2 cellular contexts compared by ENCODE assay signal in the genomic region with DNA sequence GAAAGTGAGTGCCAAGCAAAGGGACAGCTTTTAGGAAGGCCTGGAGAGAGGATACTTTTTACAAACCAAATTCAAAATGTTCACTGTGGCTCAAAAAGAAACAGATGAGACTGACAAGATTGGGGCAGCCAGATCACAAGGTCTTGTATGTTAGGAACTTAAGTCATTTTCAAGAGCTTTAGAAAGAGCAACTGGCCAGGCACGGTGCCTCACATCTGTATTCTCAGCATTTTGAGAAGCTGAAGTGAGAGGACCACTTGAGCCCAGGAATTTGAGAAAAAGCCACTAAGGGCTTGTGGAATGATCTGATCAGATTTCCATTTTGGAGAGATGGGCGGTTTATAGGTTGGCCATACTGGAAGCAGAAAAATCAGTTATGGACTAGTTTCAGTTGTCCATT.
TF ChIP-seq lines count a peak whose summit lies in the region.

No MANE protein-coding gene starts in this region.

TF ChIP-seq in HEK293, 187 proteins besides CTCF, POLR2A, EP300 and RAD21:
- no peak for TF ChIP-seq ZNF362 (tag by site-specific recombination; IDR thresholded peaks at IDR 0.05)
- TF ChIP-seq GLIS1 (tag by site-specific recombination; IDR thresholded peaks at IDR 0.05) = no peak
- TF ChIP-seq, protein P1, sequence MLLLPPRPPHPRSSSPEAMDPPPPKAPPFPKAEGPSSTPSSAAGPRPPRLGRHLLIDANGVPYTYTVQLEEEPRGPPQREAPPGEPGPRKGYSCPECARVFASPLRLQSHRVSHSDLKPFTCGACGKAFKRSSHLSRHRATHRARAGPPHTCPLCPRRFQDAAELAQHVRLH (tag by site-specific recombination; IDR thresholded peaks at IDR 0.05) = no peak
- TF ChIP-seq ZNF521 (tag by site-specific recombination; IDR thresholded peaks at IDR 0.05) = no peak
- no peak for TF ChIP-seq OSR2 (tag by site-specific recombination; IDR thresholded peaks at IDR 0.05)
- TF ChIP-seq, protein P2, sequence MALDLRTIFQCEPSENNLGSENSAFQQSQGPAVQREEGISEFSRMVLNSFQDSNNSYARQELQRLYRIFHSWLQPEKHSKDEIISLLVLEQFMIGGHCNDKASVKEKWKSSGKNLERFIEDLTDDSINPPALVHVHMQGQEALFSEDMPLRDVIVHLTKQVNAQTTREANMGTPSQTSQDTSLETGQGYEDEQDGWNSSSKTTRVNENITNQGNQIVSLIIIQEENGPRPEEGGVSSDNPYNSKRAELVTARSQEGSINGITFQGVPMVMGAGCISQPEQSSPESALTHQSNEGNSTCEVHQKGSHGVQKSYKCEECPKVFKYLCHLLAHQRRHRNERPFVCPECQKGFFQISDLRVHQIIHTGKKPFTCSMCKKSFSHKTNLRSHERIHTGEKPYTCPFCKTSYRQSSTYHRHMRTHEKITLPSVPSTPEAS (tag by site-specific recombination; IDR thresholded peaks at IDR 0.05) = no peak
- no peak for TF ChIP-seq ZNF266 (tag by site-specific recombination; IDR thresholded peaks at IDR 0.05; ENCODE audit: low read depth)
- TF ChIP-seq ZNF223 (tag by site-specific recombination; IDR thresholded peaks at IDR 0.05) = no peak
- no peak for TF ChIP-seq ZBTB8A (tag by site-specific recombination; IDR thresholded peaks at IDR 0.05)
- no peak for TF ChIP-seq ZNF350 (tag by site-specific recombination; IDR thresholded peaks at IDR 0.05)
- TF ChIP-seq, protein P3, sequence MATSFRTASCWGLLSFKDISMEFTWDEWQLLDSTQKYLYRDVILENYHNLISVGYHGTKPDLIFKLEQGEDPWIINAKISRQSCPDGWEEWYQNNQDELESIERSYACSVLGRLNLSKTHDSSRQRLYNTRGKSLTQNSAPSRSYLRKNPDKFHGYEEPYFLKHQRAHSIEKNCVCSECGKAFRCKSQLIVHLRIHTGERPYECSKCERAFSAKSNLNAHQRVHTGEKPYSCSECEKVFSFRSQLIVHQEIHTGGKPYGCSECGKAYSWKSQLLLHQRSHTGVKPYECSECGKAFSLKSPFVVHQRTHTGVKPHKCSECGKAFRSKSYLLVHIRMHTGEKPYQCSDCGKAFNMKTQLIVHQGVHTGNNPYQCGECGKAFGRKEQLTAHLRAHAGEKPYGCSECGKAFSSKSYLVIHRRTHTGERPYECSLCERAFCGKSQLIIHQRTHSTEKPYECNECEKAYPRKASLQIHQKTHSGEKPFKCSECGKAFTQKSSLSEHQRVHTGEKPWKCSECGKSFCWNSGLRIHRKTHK (tag by site-specific recombination; IDR thresholded peaks at IDR 0.05) = no peak
- no peak for TF ChIP-seq ZNF488 (tag by site-specific recombination; IDR thresholded peaks at IDR 0.05)
- TF ChIP-seq ZNF274 (IDR thresholded peaks at IDR 0.05; ENCODE audit: low read length) = no peak
- no peak for TF ChIP-seq ZNF274 (tag by site-specific recombination; IDR thresholded peaks at IDR 0.05; ENCODE audit: borderline replicate concordance)
- TF ChIP-seq ZNF138 (tag by site-specific recombination; IDR thresholded peaks at IDR 0.05; ENCODE audit: borderline replicate concordance) = no peak
- no peak for TF ChIP-seq ZNF768 (tag by site-specific recombination; IDR thresholded peaks at IDR 0.05)
- no peak for TF ChIP-seq ZNF341 (tag by site-specific recombination; IDR thresholded peaks at IDR 0.05; ENCODE audit: low read depth)

TF ChIP-seq in liver, 16 proteins besides CTCF, POLR2A, EP300 and RAD21:
- no peak for TF ChIP-seq REST (IDR thresholded peaks at IDR 0.05)
- TF ChIP-seq ZBTB33 (IDR thresholded peaks at IDR 0.05) = no peak
- no peak for TF ChIP-seq JUND (IDR thresholded peaks at IDR 0.05)
- no peak for TF ChIP-seq HNF4G (IDR thresholded peaks at IDR 0.05)
- TF ChIP-seq HNF4A (conservative IDR thresholded peaks at IDR 0.05) = no peak
- TF ChIP-seq SP1 (IDR thresholded peaks at IDR 0.05) = no peak
- TF ChIP-seq NR2F2 (IDR thresholded peaks at IDR 0.05) = no peak
